In the genomic region with DNA sequence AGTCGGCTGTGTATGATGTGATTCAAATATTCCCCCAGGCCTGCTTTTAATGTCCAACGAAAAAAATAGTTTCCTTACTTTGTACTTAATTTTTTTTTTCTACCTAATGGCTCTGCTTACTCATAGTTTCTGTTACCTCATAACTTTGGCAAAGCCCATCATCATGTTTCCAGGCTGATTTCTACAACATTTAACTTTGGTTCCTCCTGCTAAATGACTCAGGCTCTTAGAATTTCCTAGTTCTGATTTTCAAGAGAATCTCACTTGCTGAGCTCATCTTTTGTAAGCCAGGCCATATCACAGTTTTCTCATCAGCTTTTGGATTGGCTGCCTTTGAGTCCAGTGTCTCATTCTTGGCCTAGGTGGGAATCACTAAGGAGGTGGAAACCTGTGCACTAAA, we compare ENCODE assay signal across 9 cellular contexts.
DNase-seq lines count a peak whose midpoint lies in the region; ATAC-seq, FAIRE-seq and TF ChIP-seq lines count a peak whose summit lies in the region.
"Had no signal": no experiment of that assay in that cellular context is flagged by ENCODE, and none has a peak within 500 bp of the region (broad histone marks: within the 10 kb centered on the region; RNA-seq: fewer than 3 reads in every experiment).

No MANE protein-coding gene starts in this region.

- H3K27ac ChIP-seq in RWPE1: no peak overlapping the region
- peak overlapping the region in 2 of 4 donors; percentile 55 to 57 for H3K27ac ChIP-seq in pancreas

- DNase-seq in AG20443 (ENCODE audit: low spot score) (peak; percentile 86), RWPE1 (ENCODE audit: low spot score) (peak; percentile 83), fibroblast of gingiva (ENCODE audit: low read depth) (peak; percentile 94), pancreas (no peak), DMS153 treated with DMSO at 0.1 percent for 48 hours (lab: John Stamatoyannopoulos, UW; ENCODE audit: unreplicated experiment) (no peak), NCI-H2196 (lab: John Stamatoyannopoulos, UW; ENCODE audit: unreplicated experiment) (no peak)
- no peak for DNase-seq in activated effector memory CD4-positive, alpha-beta T cell treated with Interleukin-2 at 50 U/mL for 16 hours
- DNase-seq: immature natural killer cell had no signal

- H3K4me1 ChIP-seq in pancreas: no peaks in the 10 kb centered on the region

- POLR2A ChIA-PET in RWPE1 (lab: Yijun Ruan, JAX; ENCODE audit: low non-redundant PET): no interaction called here

- no peak overlapping the region for H3K4me3 ChIP-seq in pancreas

- H3K36me3 ChIP-seq in pancreas: no peaks in the 10 kb centered on the region

- no peaks in the 10 kb centered on the region for H3K9me3 ChIP-seq in pancreas

- intact Hi-C loops in pancreas (cut with DNase I): no loop called here

- CTCF ChIA-PET in RWPE1 (lab: Yijun Ruan, JAX): no interaction called here

- TF ChIP-seq CTCF in RWPE1 (conservative IDR thresholded peaks at IDR 0.05; ENCODE audit: low read depth) (no peak), pancreas (IDR thresholded peaks at IDR 0.05) (no peak)

- peak in 3 of 4 donors; percentile 15 to 63 (median 60) for ATAC-seq in pancreas
- no peak for ATAC-seq in HG02678 (IDR thresholded peaks at IDR 0.05; ENCODE audit: unreplicated experiment)

- no peak for FAIRE-seq in pancreas (lab: Jason Lieb, UNC)

- WGBS in pancreas, 2 donors: 15 to 55% methylated on average over 2 of the region's 2 CpGs

- H3K27me3 ChIP-seq in pancreas: no peaks in the 10 kb centered on the region

Comparison
In these comparisons a context has a peak if more than half of its experiments do, and no peak if none do; other contexts are left out.
1. DNase-seq: peak in AG20443 (single experiment), RWPE1 (single experiment) and fibroblast of gingiva (single experiment); none in pancreas (0 of 6), activated effector memory CD4-positive, alpha-beta T cell treated with Interleukin-2 at 50 U/mL for 16 hours (single experiment), DMS153 treated with DMSO at 0.1 percent for 48 hours (single experiment) and NCI-H2196 (single experiment).